Comparison of ENCODE assay signal across 13 cellular contexts in genomic region chr1:28313710-28314510, GRCh38. TPM values are rescaled to one million over a fixed set of nuclear protein-coding genes. Genes with fewer than 3 reads are reported as not detected.
DNase-seq lines count a peak whose midpoint lies in the region; ATAC-seq and TF ChIP-seq lines count a peak whose summit lies in the region.
"Had no signal": no experiment of that assay in that cellular context is flagged by ENCODE, and none has a peak within 500 bp of the region (broad histone marks: within the 10 kb centered on the region; RNA-seq: fewer than 3 reads in every experiment).

No MANE protein-coding gene starts in this region.

- in situ Hi-C loops in ACHN (cut with HindIII; ENCODE audit: low pct_ligation_motif_present, low pct_unique_long_range_greater_than_20kb, low sequenced_read_pairs): no loop called here
- in situ Hi-C loops in mammary epithelial cell (cut with MboI; ENCODE audit: low sequenced_read_pairs in 2 of 2): no loop called here

- no peaks in the 10 kb centered on the region for H3K36me3 ChIP-seq in mammary epithelial cell (ENCODE audit: insufficient read depth, low read length)
- H3K36me3 ChIP-seq in liver (ENCODE audit: control insufficient read depth in 4 of 4, insufficient read depth in 3 of 4, low read depth in 1 of 4, low read length in 3 of 4): no peaks in the 10 kb centered on the region
- H3K36me3 ChIP-seq: BLaER1 treated with 17β-estradiol and CSF1 and Interleukin-3, amounts not matched to agents 10 nM and 100 nM had no signal

- no peaks in the 10 kb centered on the region for H3K79me2 ChIP-seq in mammary epithelial cell (ENCODE audit: insufficient read depth, low read length)

- H3K9me3 ChIP-seq in mammary epithelial cell (replicated peaks; ENCODE audit: insufficient read depth, low read length): no peaks in the 10 kb centered on the region
- no peaks in the 10 kb centered on the region for H3K9me3 ChIP-seq in liver (ENCODE audit: control insufficient read depth in 4 of 4, low read length in 3 of 4)

- DNase-seq in ACHN (peak; percentile 71), HuH-7.5 (ENCODE audit: low spot score) (peak; percentile 67), mammary epithelial cell (peak; percentile 77), activated gamma-delta T cell (lab: John Stamatoyannopoulos, UW) (no peak), AML-193 (lab: John Stamatoyannopoulos, UW) (no peak)
- DNase-seq: activated B cell treated with CpG ODN at 0.5 μM for 24 hours, anterior cingulate cortex, immature natural killer cell, NCI-H2107 had no signal

- H3K4me1 ChIP-seq in mammary epithelial cell (ENCODE audit: insufficient read depth, low read length) (peaks cover 6% of the 10 kb centered on the region), liver (ENCODE audit: control insufficient read depth in 4 of 4, insufficient read depth in 4 of 4, low read length in 3 of 4) (peaks cover 0 to 11% (median 7%) of the 10 kb centered on the region in 4 donors)

- no TSS peak for BruUV-seq in mammary epithelial cell (replicated peaks; lab: Mats Ljungman, UMichigan)

- H3K9ac ChIP-seq in mammary epithelial cell (ENCODE audit: insufficient read depth, low read length) (no peak overlapping the region), liver (ENCODE audit: low read depth in 1 of 2, low read length in 2 of 2) (peak overlapping the region in 1 of 2 donors; percentile 57)
- H3K9ac ChIP-seq: BLaER1 treated with 17β-estradiol and CSF1 and Interleukin-3, amounts not matched to agents 10 nM and 100 nM had no signal

- H3K27me3 ChIP-seq in mammary epithelial cell (ENCODE audit: insufficient read depth, low read length) (no peaks in the 10 kb centered on the region), liver (ENCODE audit: control insufficient read depth in 4 of 4, insufficient read depth in 4 of 4, low read length in 3 of 4) (no peaks in the 10 kb centered on the region)
- H3K27me3 ChIP-seq: BLaER1 treated with 17β-estradiol and CSF1 and Interleukin-3, amounts not matched to agents 10 nM and 100 nM had no signal

- CTCF ChIA-PET in mammary epithelial cell (lab: Charles Lee; ENCODE audit: low non-redundant PET): interaction anchor here (0.5 to 0.6 kb wide), 2 partner anchors 51 to 66 kb away, joined by 3 to 30 read pairs; no protein-coding TSS in a partner anchor

- peak overlapping the region; percentile 45 for H2AFZ ChIP-seq in mammary epithelial cell (ENCODE audit: low read depth, low read length)

- H4K20me1 ChIP-seq in mammary epithelial cell (ENCODE audit: insufficient read depth, low read length): no peaks in the 10 kb centered on the region
- H4K20me1 ChIP-seq: BLaER1 treated with 17β-estradiol and CSF1 and Interleukin-3, amounts not matched to agents 10 nM and 100 nM had no signal

- peak; percentile 56 to 62 for TF ChIP-seq RAD21 in liver (IDR thresholded peaks at IDR 0.05)

- dilution Hi-C loops in mammary epithelial cell (cut with HindIII; ENCODE audit: low sequenced_read_pairs): no loop called here

- peak overlapping the region; percentile 3 for H3K4me2 ChIP-seq in mammary epithelial cell (ENCODE audit: insufficient read depth, low read depth, low read length)

- WGBS in mammary epithelial cell (ENCODE audit: low coverage, missing lambda C conversion rate): 77% methylated on average over 3 of the region's 6 CpGs
- WGBS in liver: 32% methylated on average over 6 of the region's 6 CpGs

- intact Hi-C loops in mammary epithelial cell (cut with micrococcal nuclease): no loop called here

- H3K27ac ChIP-seq in mammary epithelial cell (ENCODE audit: insufficient read depth, low read depth, low read length) (no peak overlapping the region), liver (ENCODE audit: low read depth in 1 of 2, low read length in 2 of 2) (peak overlapping the region; percentile 76 to 93)
- H3K27ac ChIP-seq: BLaER1 treated with 17β-estradiol and CSF1 and Interleukin-3, amounts not matched to agents 10 nM and 100 nM had no signal

- no peak overlapping the region for H3K4me3 ChIP-seq in mammary epithelial cell (replicated peaks in 1 of 3; ENCODE audit: insufficient read depth in 1 of 3, low read depth in 2 of 3, low read length in 3 of 3)
- no peak overlapping the region for H3K4me3 ChIP-seq in liver (ENCODE audit: low read depth in 1 of 3, low read length in 3 of 3)
- H3K4me3 ChIP-seq: BLaER1 treated with 17β-estradiol and CSF1 and Interleukin-3, amounts not matched to agents 10 nM and 100 nM had no signal

- ATAC-seq in HG02885 (IDR thresholded peaks at IDR 0.05; ENCODE audit: poor library complexity, unreplicated experiment) (no peak), HG02852 (IDR thresholded peaks at IDR 0.05; ENCODE audit: unreplicated experiment) (no peak)

- TF ChIP-seq CTCF in mammary epithelial cell (conservative IDR thresholded peaks at IDR 0.05 in 1 of 2, IDR thresholded peaks at IDR 0.05 in 1 of 2; ENCODE audit: extremely low read depth in 1 of 2, insufficient read depth in 1 of 2, low read depth in 1 of 2, low read length in 2 of 2) (no peak), liver (IDR thresholded peaks at IDR 0.05; ENCODE audit: low read depth, low read length, missing input control) (no peak)

TF ChIP-seq in liver, 16 proteins besides CTCF, POLR2A, EP300 and RAD21 (continues in another document):
- peak; percentile 81 to 93 for TF ChIP-seq RXRA (IDR thresholded peaks at IDR 0.05)
- peak; percentile 44 for TF ChIP-seq FOXA1 (IDR thresholded peaks at IDR 0.05)
- TF ChIP-seq GABPA (IDR thresholded peaks at IDR 0.05 in 1 of 2, conservative IDR thresholded peaks at IDR 0.05 in 1 of 2): peak in 1 of 2 donors; percentile 51
- no peak for TF ChIP-seq EGR1 (IDR thresholded peaks at IDR 0.05; ENCODE audit: low read depth in 2 of 2)
- no peak for TF ChIP-seq NR2F2 (IDR thresholded peaks at IDR 0.05)
- TF ChIP-seq SP1 (IDR thresholded peaks at IDR 0.05): peak; percentile 92
- peak; percentile 25 for TF ChIP-seq HNF4G (IDR thresholded peaks at IDR 0.05)
- peak; percentile 84 for TF ChIP-seq YY1 (IDR thresholded peaks at IDR 0.05)
- TF ChIP-seq FOXA2 (IDR thresholded peaks at IDR 0.05): peak; percentile 52
- no peak for TF ChIP-seq TAF1 (conservative IDR thresholded peaks at IDR 0.05)
- TF ChIP-seq JUND (IDR thresholded peaks at IDR 0.05): peak; percentile 98
- TF ChIP-seq MAX (IDR thresholded peaks at IDR 0.05): peak; percentile 70
- TF ChIP-seq REST (IDR thresholded peaks at IDR 0.05): peak; percentile 87
- peak in 1 of 2 donors; percentile 85 for TF ChIP-seq HNF4A (conservative IDR thresholded peaks at IDR 0.05)
- TF ChIP-seq ZBTB33 (IDR thresholded peaks at IDR 0.05): peak; percentile 34

RNA-seq across cellular contexts. Expression of gene MED18, which starts 14.9 kb away (rescaled TPM):
- total RNA-seq in mammary epithelial cell: 10 to 100 TPM; 15.1 to 16.7 TPM
- polyA plus RNA-seq in mammary epithelial cell: 21.5 TPM
- polyA minus RNA-seq in mammary epithelial cell: 89.2 TPM
- 10 to 100 TPM; 13.0 to 18.5 TPM for total RNA-seq in liver
- 10 to 100 TPM in 1 of 2 donors, 1 to 10 TPM in 1; 7.4 to 10.9 TPM for polyA plus RNA-seq in liver

RNA-seq across cellular contexts. Expression of gene SESN2, which starts 54.6 kb away (rescaled TPM):
- total RNA-seq in mammary epithelial cell (10 to 100 TPM; 83.0 to 98.5 TPM), liver (10 to 100 TPM in 1 of 2 donors, 1 to 10 TPM in 1; 5.5 to 10.6 TPM)
- polyA plus RNA-seq in mammary epithelial cell (21.5 TPM), liver (10 to 100 TPM; 10.7 to 13.0 TPM)
- 23.6 TPM for polyA minus RNA-seq in mammary epithelial cell

RNA-seq across cellular contexts. Expression of gene PHACTR4, which starts 55.6 kb away (rescaled TPM):
- total RNA-seq in mammary epithelial cell: 10 to 100 TPM; 14.7 to 34.1 TPM
- 4.5 TPM for polyA plus RNA-seq in mammary epithelial cell
- polyA minus RNA-seq in mammary epithelial cell: 44.7 TPM
- total RNA-seq in liver: 10 to 100 TPM in 1 of 2 donors, 1 to 10 TPM in 1; 8.9 to 11.3 TPM
- 10 to 100 TPM; 10.3 to 22.6 TPM for polyA plus RNA-seq in liver

Comparison
In these comparisons a context has a peak if more than half of its experiments do, and no peak if none do; other contexts are left out.
1. DNase-seq: peak in ACHN (single experiment), HuH-7.5 (single experiment) and mammary epithelial cell (single experiment); none in activated gamma-delta T cell (single experiment) and AML-193 (0 of 2).
2. RNA of gene SESN2, which starts 54.6 kb away (total RNA-seq): 83.0 to 98.5 TPM in mammary epithelial cell; 5.5 to 10.6 TPM in liver; every median in the first group is over 4 times any median in the second.